24 cellular contexts compared by ENCODE assay signal in the genomic region with DNA sequence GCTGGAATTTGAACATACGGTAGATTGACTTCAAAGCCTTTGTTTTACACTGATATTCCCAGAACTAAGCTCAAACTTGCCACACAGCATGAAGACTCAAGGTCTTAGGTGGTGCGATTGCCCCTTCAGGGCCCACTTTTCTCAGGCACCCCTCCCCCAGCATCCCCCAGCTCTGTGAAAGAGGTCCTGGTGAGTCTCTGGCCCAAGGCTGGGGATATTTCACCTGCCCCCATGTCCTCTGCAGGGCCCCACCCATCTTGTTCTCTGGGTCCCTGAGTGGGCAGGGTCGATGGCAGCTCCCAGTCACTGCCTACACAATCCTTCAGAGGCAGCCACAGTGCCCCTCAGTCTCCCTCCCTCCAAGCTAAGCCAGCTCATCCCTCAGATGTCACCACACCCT.
A peak's percentile ranks its signal among the peaks of the same experiment; 100 is the strongest.
DNase-seq lines count a peak whose midpoint lies in the region; ATAC-seq, FAIRE-seq and TF ChIP-seq lines count a peak whose summit lies in the region.
"Had no signal": no experiment of that assay in that cellular context is flagged by ENCODE, and none has a peak within 500 bp of the region (broad histone marks: within the 10 kb centered on the region; RNA-seq: fewer than 3 reads in every experiment).

No MANE protein-coding gene starts in this region.

- no peaks in the 10 kb centered on the region for H3K36me3 ChIP-seq in bronchial epithelial cell (ENCODE audit: control insufficient read depth, insufficient read depth, low read length)
- H3K36me3 ChIP-seq: BE2C, HAP-1 had no signal

- H3K9me3 Mint-ChIP-seq in osteocyte (ENCODE audit: unreplicated experiment): peaks cover 8% of the 10 kb centered on the region
- H3K9me3 Mint-ChIP-seq in type B pancreatic cell: no peaks in the 10 kb centered on the region
- H3K9me3 Mint-ChIP-seq in naive thymus-derived CD8-positive, alpha-beta T cell: peaks cover 0 to 7% (median under 1%) of the 10 kb centered on the region in 9 donors
- H3K9me3 Mint-ChIP-seq in activated CD4-positive, alpha-beta T cell treated with anti-CD3 and anti-CD28 coated beads, Interleukin-2, amount 10 ng/mL, durations not matched to agents 24 days and 14 days: no peaks in the 10 kb centered on the region

- ATAC-seq in naive thymus-derived CD8-positive, alpha-beta T cell: no peak
- no peak for ATAC-seq in HG03280 (IDR thresholded peaks at IDR 0.05; ENCODE audit: unreplicated experiment)
- ATAC-seq: GM12878 had no signal

- H3K27ac Mint-ChIP-seq in osteocyte (ENCODE audit: unreplicated experiment) (no peak overlapping the region), type B pancreatic cell (no peak overlapping the region)
- H3K27ac Mint-ChIP-seq in naive thymus-derived CD8-positive, alpha-beta T cell: no peak overlapping the region
- no peak overlapping the region for H3K27ac Mint-ChIP-seq in activated CD4-positive, alpha-beta T cell treated with anti-CD3 and anti-CD28 coated beads, Interleukin-2, amount 10 ng/mL, durations not matched to agents 24 days and 14 days
- H3K27ac Mint-ChIP-seq: CD4-positive, CD25-positive, alpha-beta regulatory T cell; CD8-positive, alpha-beta memory T cell had no signal

- H3K27me3 Mint-ChIP-seq in osteocyte (ENCODE audit: unreplicated experiment) (no peaks in the 10 kb centered on the region), type B pancreatic cell (peaks cover 37% of the 10 kb centered on the region)
- peaks cover 22 to 54% (median 34%) of the 10 kb centered on the region in 5 donors for H3K27me3 Mint-ChIP-seq in naive thymus-derived CD8-positive, alpha-beta T cell
- no peaks in the 10 kb centered on the region for H3K27me3 Mint-ChIP-seq in activated CD4-positive, alpha-beta T cell treated with anti-CD3 and anti-CD28 coated beads, Interleukin-2, amount 10 ng/mL, durations not matched to agents 24 days and 14 days
- H3K27me3 Mint-ChIP-seq: CD4-positive, CD25-positive, alpha-beta regulatory T cell had no signal

- H3K27me3 ChIP-seq in bronchial epithelial cell (ENCODE audit: control insufficient read depth, insufficient read depth, low read length): no peaks in the 10 kb centered on the region
- H3K27me3 ChIP-seq: BE2C had no signal

- DNase-seq in bronchial epithelial cell (ENCODE audit: low read depth): no peak
- DNase-seq in ecto neural progenitor cell (ENCODE audit: low spot score): peak; percentile 37
- DNase-seq in osteocyte (ENCODE audit: extremely low spot score, unreplicated experiment): peak; percentile 74
- peak; percentile 44 for DNase-seq in type B pancreatic cell (ENCODE audit: extremely low spot score, unreplicated experiment)
- no peak for DNase-seq in naive thymus-derived CD8-positive, alpha-beta T cell
- no peak for DNase-seq in activated CD4-positive, alpha-beta T cell treated with anti-CD3 and anti-CD28 coated beads, Interleukin-2, amount 10 ng/mL, durations not matched to agents 24 days and 14 days
- DNase-seq: ACHN; BE2C; C1 segment of cervical spinal cord; CD4-positive, CD25-positive, alpha-beta regulatory T cell; CD8-positive, alpha-beta memory T cell; COR-L47; DMS 273 treated with DMSO at 0.1 percent for 48 hours; DMS53; DND-41; EL; GM23248; IMR-90 had no signal

- no peak overlapping the region for H3K4me3 ChIP-seq in bronchial epithelial cell (ENCODE audit: low read depth, low read length)
- H3K4me3 ChIP-seq: GM12878, GM23248, HAP-1 had no signal

- H3K4me1 Mint-ChIP-seq in osteocyte (ENCODE audit: unreplicated experiment) (no peaks in the 10 kb centered on the region), type B pancreatic cell (ENCODE audit: unreplicated experiment) (no peaks in the 10 kb centered on the region)
- H3K4me1 Mint-ChIP-seq in naive thymus-derived CD8-positive, alpha-beta T cell: peaks cover 0 to 2% (median 0%) of the 10 kb centered on the region in 4 donors
- H3K4me1 Mint-ChIP-seq in activated CD4-positive, alpha-beta T cell treated with anti-CD3 and anti-CD28 coated beads, Interleukin-2, amount 10 ng/mL, durations not matched to agents 24 days and 14 days: no peaks in the 10 kb centered on the region
- H3K4me1 Mint-ChIP-seq: CD4-positive, CD25-positive, alpha-beta regulatory T cell; CD8-positive, alpha-beta memory T cell had no signal

- intact Hi-C loops in activated CD4-positive, alpha-beta T cell treated with anti-CD3 and anti-CD28 coated beads, Interleukin-2, amount 10 ng/mL, durations not matched to agents 24 days and 14 days (cut with micrococcal nuclease): no loop called here

- POLR2A ChIA-PET in naive thymus-derived CD8-positive, alpha-beta T cell (lab: Charles Lee): no interaction called here

- H3K4me3 Mint-ChIP-seq in osteocyte (ENCODE audit: unreplicated experiment) (no peak overlapping the region), type B pancreatic cell (no peak overlapping the region)
- H3K4me3 Mint-ChIP-seq in naive thymus-derived CD8-positive, alpha-beta T cell: no peak overlapping the region
- H3K4me3 Mint-ChIP-seq in activated CD4-positive, alpha-beta T cell treated with anti-CD3 and anti-CD28 coated beads, Interleukin-2, amount 10 ng/mL, durations not matched to agents 24 days and 14 days: no peak overlapping the region
- H3K4me3 Mint-ChIP-seq: CD4-positive, CD25-positive, alpha-beta regulatory T cell; CD8-positive, alpha-beta memory T cell had no signal

- H3K36me3 Mint-ChIP-seq in osteocyte (ENCODE audit: unreplicated experiment): no peaks in the 10 kb centered on the region
- no peaks in the 10 kb centered on the region for H3K36me3 Mint-ChIP-seq in type B pancreatic cell
- no peaks in the 10 kb centered on the region for H3K36me3 Mint-ChIP-seq in naive thymus-derived CD8-positive, alpha-beta T cell
- no peaks in the 10 kb centered on the region for H3K36me3 Mint-ChIP-seq in activated CD4-positive, alpha-beta T cell treated with anti-CD3 and anti-CD28 coated beads, Interleukin-2, amount 10 ng/mL, durations not matched to agents 24 days and 14 days (ENCODE audit: low read depth)
- H3K36me3 Mint-ChIP-seq: CD4-positive, CD25-positive, alpha-beta regulatory T cell; CD8-positive, alpha-beta memory T cell had no signal

- no peak for TF ChIP-seq CTCF in bronchial epithelial cell (IDR thresholded peaks at IDR 0.05; ENCODE audit: insufficient read depth, low read length, severe bottlenecking)
- no peak for TF ChIP-seq CTCF in osteocyte (IDR thresholded peaks at IDR 0.05)
- no peak for TF ChIP-seq CTCF in type B pancreatic cell (conservative IDR thresholded peaks at IDR 0.05)

- peak; percentile 13 for FAIRE-seq in bronchial epithelial cell (lab: Jason Lieb, UNC)
- FAIRE-seq: A204.1, GM12878, GM18507, HTR-8/SVneo had no signal

Comparison
In these comparisons a context has a peak if more than half of its experiments do, and no peak if none do; other contexts are left out.
1. DNase-seq: peak in ecto neural progenitor cell (single experiment), osteocyte (single experiment) and type B pancreatic cell (single experiment); none in bronchial epithelial cell (single experiment), naive thymus-derived CD8-positive, alpha-beta T cell (0 of 10) and activated CD4-positive, alpha-beta T cell treated with anti-CD3 and anti-CD28 coated beads, Interleukin-2, amount 10 ng/mL, durations not matched to agents 24 days and 14 days (single experiment).